In the genomic region with DNA sequence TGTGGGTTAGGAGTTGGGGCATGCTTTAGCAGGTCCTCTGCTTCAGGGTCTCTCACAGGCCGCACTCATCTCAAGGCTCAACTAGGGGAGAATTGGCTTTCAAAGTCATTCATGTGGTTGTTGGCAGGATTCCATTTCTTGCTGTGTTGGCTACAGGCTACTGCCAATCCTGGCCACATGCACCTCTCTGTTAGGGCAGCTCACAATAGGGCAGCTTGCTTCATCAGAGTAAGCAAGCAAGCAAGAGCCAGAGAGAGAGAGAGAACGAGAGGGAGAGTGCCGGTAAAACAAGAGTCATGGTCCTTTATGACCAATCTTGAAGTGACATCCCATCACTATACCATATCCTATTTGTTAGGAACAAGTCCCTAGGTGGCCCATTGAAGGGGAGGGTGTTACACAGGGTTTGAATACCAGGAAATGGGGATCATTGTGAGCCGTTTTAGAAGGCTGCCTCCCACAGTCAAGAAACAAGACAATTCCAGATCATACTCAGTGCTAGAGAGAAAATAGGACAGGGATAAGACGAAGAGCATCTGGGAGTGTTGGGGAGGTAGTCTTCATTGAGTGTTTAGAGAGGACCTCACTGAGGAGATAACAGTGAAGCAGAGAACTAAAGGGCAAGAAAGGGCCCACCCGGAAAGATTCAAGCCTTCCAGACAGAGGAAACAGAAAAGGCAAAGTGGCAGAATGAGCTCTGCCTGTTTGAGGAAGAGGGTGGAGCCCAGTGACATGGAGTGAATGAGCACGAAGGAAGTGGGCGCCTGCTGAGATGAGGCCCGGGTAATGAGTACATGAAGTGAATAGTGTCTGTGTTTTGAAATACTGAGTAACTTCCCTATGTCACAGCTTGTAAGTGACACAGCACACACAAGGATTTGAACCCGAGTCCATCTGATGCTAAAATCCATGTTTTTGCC, we compare ENCODE assay signal across 8 cellular contexts. TPM values are rescaled to one million over a fixed set of nuclear protein-coding genes. Genes with fewer than 3 reads are reported as not detected.
DNase-seq lines count a peak whose midpoint lies in the region; ATAC-seq and TF ChIP-seq lines count a peak whose summit lies in the region.

No MANE protein-coding gene starts in this region.

- TF ChIP-seq CTCF in colonic mucosa (IDR thresholded peaks at IDR 0.05) (no peak), psoas muscle (IDR thresholded peaks at IDR 0.05) (no peak), omental fat pad (IDR thresholded peaks at IDR 0.05) (no peak)

- H3K36me3 ChIP-seq in colonic mucosa (no peaks in the 10 kb centered on the region), psoas muscle (ENCODE audit: insufficient read depth in 1 of 2, low read depth in 1 of 2) (no peaks in the 10 kb centered on the region)

- no peak overlapping the region for H3K4me3 ChIP-seq in Jurkat, Clone E6-1 (ENCODE audit: low read length)
- H3K4me3 ChIP-seq in colonic mucosa (no peak overlapping the region), psoas muscle (no peak overlapping the region)

- H3K27me3 ChIP-seq in colonic mucosa: no peaks in the 10 kb centered on the region
- no peaks in the 10 kb centered on the region for H3K27me3 ChIP-seq in psoas muscle (ENCODE audit: insufficient read depth in 3 of 3, low read length in 2 of 3)

- H3K9me3 ChIP-seq in colonic mucosa: no peaks in the 10 kb centered on the region
- no peaks in the 10 kb centered on the region for H3K9me3 ChIP-seq in psoas muscle

- H3K27ac ChIP-seq in colonic mucosa (peak overlapping the region; percentile 55), psoas muscle (no peak overlapping the region)

- no peaks in the 10 kb centered on the region for H3K4me1 ChIP-seq in colonic mucosa
- no peaks in the 10 kb centered on the region for H3K4me1 ChIP-seq in psoas muscle

- WGBS in psoas muscle, 3 donors: 65 to 72% (median 68%) methylated on average over 10 of the region's 10 CpGs

- ATAC-seq in psoas muscle: peak in 3 of 4 donors; percentile 47 to 61 (median 50)
- no peak for ATAC-seq in omental fat pad (ENCODE audit: low FRiP score)
- no peak for ATAC-seq in GM18870 (IDR thresholded peaks at IDR 0.05; ENCODE audit: unreplicated experiment)

- no peak overlapping the region for H3K9ac ChIP-seq in colonic mucosa (ENCODE audit: low read depth in 2 of 2, low read length in 2 of 2)

- intact Hi-C loops in colonic mucosa (cut with DNase I): no loop called here
- intact Hi-C loops in psoas muscle (cut with DNase I): loop anchor here in 1 of 2 donors (5.0 kb wide), 1 partner anchor 309 kb away; the partner anchor contains the start of gene MND1

- DNase-seq in Jurkat, Clone E6-1 (ENCODE audit: low read depth, low spot score): peak; percentile 61
- peak; percentile 46 to 53 for DNase-seq in activated CD4-positive, alpha-beta T cell treated with anti-CD3 and anti-CD28 coated beads for 4 hours
- DNase-seq in colonic mucosa (no peak), psoas muscle (peak in 1 of 2 donors; percentile 31), OCI-M1 (lab: John Stamatoyannopoulos, UW) (no peak), omental fat pad (ENCODE audit: low spot score) (no peak), NCI-H748 (lab: John Stamatoyannopoulos, UW; ENCODE audit: unreplicated experiment) (no peak)

RNA-seq across cellular contexts. Expression of gene TLR2, which starts 32.8 kb away (rescaled TPM):
- polyA plus RNA-seq in Jurkat, Clone E6-1 (2012; ENCODE audit: insufficient read depth, insufficient read length): not detected
- total RNA-seq in colonic mucosa (1 to 10 TPM; 2.0 to 5.7 TPM), psoas muscle (1 to 10 TPM; 1.8 to 3.7 (median 2.5) TPM), omental fat pad (10 to 100 TPM; 55.4 to 97.2 (median 87.8) TPM)
- 1 to 10 TPM in 1 of 3 donors, under 1 TPM in 2; 0.42 to 1.8 (median 0.44) TPM for polyA plus RNA-seq in psoas muscle

Comparison
In these comparisons a context has a peak if more than half of its experiments do, and no peak if none do; other contexts are left out.
1. DNase-seq: peak in Jurkat, Clone E6-1 (single experiment) and activated CD4-positive, alpha-beta T cell treated with anti-CD3 and anti-CD28 coated beads for 4 hours (2 of 2); none in colonic mucosa (single experiment), OCI-M1 (single experiment), omental fat pad (single experiment) and NCI-H748 (single experiment).
2. ATAC-seq: peak in psoas muscle (3 of 4); none in omental fat pad (single experiment) and GM18870 (single experiment).
3. RNA of gene TLR2, which starts 32.8 kb away (total RNA-seq): 55.4 to 97.2 TPM in omental fat pad; 2.0 to 5.7 TPM in colonic mucosa and 1.8 to 3.7 TPM in psoas muscle; every median in the first group is over 4 times any median in the second.